ENCODE assay signal across 1 cellular context in genomic region chr6:88866856-88867255, GRCh38.
TF ChIP-seq lines count a peak whose summit lies in the region.

No MANE protein-coding gene starts in this region.

TF ChIP-seq in IMR-90, 13 proteins besides CTCF, POLR2A, EP300 and RAD21:
- no peak for TF ChIP-seq RFX5 (IDR thresholded peaks at IDR 0.05; ENCODE audit: low read depth, low read length)
- TF ChIP-seq BHLHE40 (IDR thresholded peaks at IDR 0.05; ENCODE audit: low read depth, low read length), result no peak
- no peak for TF ChIP-seq MAZ (IDR thresholded peaks at IDR 0.05; ENCODE audit: borderline replicate concordance, low read depth, low read length)
- no peak for TF ChIP-seq RCOR1 (IDR thresholded peaks at IDR 0.05; ENCODE audit: insufficient replicate concordance, low read length)
- no peak for TF ChIP-seq NFE2L2 (IDR thresholded peaks at IDR 0.05; ENCODE audit: low read depth, low read length)
- no peak for TF ChIP-seq CEBPB (IDR thresholded peaks at IDR 0.05; ENCODE audit: low read depth, low read length)
- TF ChIP-seq USF2 (IDR thresholded peaks at IDR 0.05; ENCODE audit: low read depth, low read length), result no peak
- no peak for TF ChIP-seq FOS (IDR thresholded peaks at IDR 0.05; ENCODE audit: low read depth, low read length)
- no peak for TF ChIP-seq SMC3 (IDR thresholded peaks at IDR 0.05; ENCODE audit: low read depth, low read length)
- TF ChIP-seq MXI1 (IDR thresholded peaks at IDR 0.05; ENCODE audit: borderline replicate concordance, low read depth, low read length), result no peak
- no peak for TF ChIP-seq CHD1 (IDR thresholded peaks at IDR 0.05; ENCODE audit: low read depth, low read length)
- no peak for TF ChIP-seq MAFK (IDR thresholded peaks at IDR 0.05; ENCODE audit: low read depth, low read length)
- no peak for TF ChIP-seq ELK1 (IDR thresholded peaks at IDR 0.05; ENCODE audit: borderline replicate concordance, low read depth, low read length)
